ENCODE assay signal across 20 cellular contexts in genomic region chr22:24398409-24398808, GRCh38. TPM values are rescaled to one million over a fixed set of nuclear protein-coding genes. Genes with fewer than 3 reads are reported as not detected.
DNase-seq lines count a peak whose midpoint lies in the region; ATAC-seq and TF ChIP-seq lines count a peak whose summit lies in the region.
"Had no signal": no experiment of that assay in that cellular context is flagged by ENCODE, and none has a peak within 500 bp of the region (broad histone marks: within the 10 kb centered on the region; RNA-seq: fewer than 3 reads in every experiment).

No MANE protein-coding gene starts in this region.

- H3K4me3 ChIP-seq in HEK293 (ENCODE audit: low read depth, low read length) = no peak overlapping the region
- H3K4me3 ChIP-seq: body of pancreas, upper lobe of left lung had no signal

- H3K27ac Mint-ChIP-seq in activated T-cell treated with anti-CD3 and anti-CD28 coated beads, Interleukin-2, amount 50 U/mL, for 24 hours = peak overlapping the region; percentile 27
- H3K27ac Mint-ChIP-seq in activated CD8-positive, alpha-beta T cell treated with anti-CD3 and anti-CD28 coated beads, Interleukin-2, amount 10 ng/mL, durations not matched to agents 7 days and 5 days = peak overlapping the region; percentile 41
- peak overlapping the region; percentile 50 for H3K27ac Mint-ChIP-seq in progenitor cell of endocrine pancreas
- H3K27ac Mint-ChIP-seq in effector memory CD8-positive, alpha-beta T cell = peak overlapping the region in 1 of 2 donors; percentile 83
- H3K27ac Mint-ChIP-seq: CD4-positive, alpha-beta T cell; stimulated activated naive CD8-positive, alpha-beta T cell treated with anti-CD3 and anti-CD28 coated beads, Interleukin-15, Interleukin-2, amounts not matched to agents 100 ng/mL and 50 ng/mL, for 24 hours had no signal

- peaks cover 38% of the 10 kb centered on the region for H3K4me1 Mint-ChIP-seq in activated T-cell treated with anti-CD3 and anti-CD28 coated beads, Interleukin-2, amount 50 U/mL, for 24 hours (ENCODE audit: low read depth)
- H3K4me1 Mint-ChIP-seq in activated T-cell treated with anti-CD3 and anti-CD28 coated beads, Interleukin-2, amount 50 U/mL, for 4 hours (ENCODE audit: low read depth) = peaks cover 22% of the 10 kb centered on the region
- H3K4me1 Mint-ChIP-seq in activated CD8-positive, alpha-beta T cell treated with anti-CD3 and anti-CD28 coated beads, Interleukin-2, amount 10 ng/mL, durations not matched to agents 7 days and 5 days (ENCODE audit: low read depth) = peaks cover 50% of the 10 kb centered on the region
- H3K4me1 Mint-ChIP-seq in progenitor cell of endocrine pancreas (ENCODE audit: low read depth) = no peaks in the 10 kb centered on the region
- peaks cover 25 to 26% of the 10 kb centered on the region in 2 donors for H3K4me1 Mint-ChIP-seq in effector memory CD8-positive, alpha-beta T cell (ENCODE audit: low read depth in 2 of 2)

- H3K9me3 ChIP-seq in HEK293 (ENCODE audit: control insufficient read depth, insufficient read depth, low read depth, low read length) = no peaks in the 10 kb centered on the region
- H3K9me3 ChIP-seq: body of pancreas, neutrophil, upper lobe of left lung had no signal

- no peak for ATAC-seq in activated T-cell treated with anti-CD3 and anti-CD28 coated beads, Interleukin-2, amount 50 U/mL, for 4 hours
- no peak for ATAC-seq in activated CD8-positive, alpha-beta T cell treated with anti-CD3 and anti-CD28 coated beads, Interleukin-2, amount 10 ng/mL, durations not matched to agents 7 days and 5 days
- ATAC-seq in HG03025 (IDR thresholded peaks at IDR 0.05; ENCODE audit: low FRiP score, unreplicated experiment) = no peak
- ATAC-seq in effector memory CD8-positive, alpha-beta T cell (replicated peaks) = no peak
- ATAC-seq: body of pancreas, foreskin keratinocyte, HepG2 had no signal

- no peaks in the 10 kb centered on the region for H3K27me3 Mint-ChIP-seq in activated T-cell treated with anti-CD3 and anti-CD28 coated beads, Interleukin-2, amount 50 U/mL, for 24 hours
- no peaks in the 10 kb centered on the region for H3K27me3 Mint-ChIP-seq in activated T-cell treated with anti-CD3 and anti-CD28 coated beads, Interleukin-2, amount 50 U/mL, for 4 hours (ENCODE audit: low read depth)
- no peaks in the 10 kb centered on the region for H3K27me3 Mint-ChIP-seq in activated CD8-positive, alpha-beta T cell treated with anti-CD3 and anti-CD28 coated beads, Interleukin-2, amount 10 ng/mL, durations not matched to agents 7 days and 5 days (ENCODE audit: low read depth)
- no peaks in the 10 kb centered on the region for H3K27me3 Mint-ChIP-seq in progenitor cell of endocrine pancreas
- no peaks in the 10 kb centered on the region for H3K27me3 Mint-ChIP-seq in effector memory CD8-positive, alpha-beta T cell
- H3K27me3 Mint-ChIP-seq: CD4-positive, alpha-beta T cell; stimulated activated naive CD8-positive, alpha-beta T cell treated with anti-CD3 and anti-CD28 coated beads, Interleukin-15, Interleukin-2, amounts not matched to agents 100 ng/mL and 50 ng/mL, for 24 hours had no signal

- no peaks in the 10 kb centered on the region for H3K9me3 Mint-ChIP-seq in activated T-cell treated with anti-CD3 and anti-CD28 coated beads, Interleukin-2, amount 50 U/mL, for 24 hours
- no peaks in the 10 kb centered on the region for H3K9me3 Mint-ChIP-seq in activated T-cell treated with anti-CD3 and anti-CD28 coated beads, Interleukin-2, amount 50 U/mL, for 4 hours
- H3K9me3 Mint-ChIP-seq in activated CD8-positive, alpha-beta T cell treated with anti-CD3 and anti-CD28 coated beads, Interleukin-2, amount 10 ng/mL, durations not matched to agents 7 days and 5 days (ENCODE audit: insufficient read depth) = no peaks in the 10 kb centered on the region
- H3K9me3 Mint-ChIP-seq in progenitor cell of endocrine pancreas (ENCODE audit: low read depth) = no peaks in the 10 kb centered on the region
- H3K9me3 Mint-ChIP-seq in effector memory CD8-positive, alpha-beta T cell = no peaks in the 10 kb centered on the region
- H3K9me3 Mint-ChIP-seq: CD4-positive, alpha-beta T cell; stimulated activated naive CD8-positive, alpha-beta T cell treated with anti-CD3 and anti-CD28 coated beads, Interleukin-15, Interleukin-2, amounts not matched to agents 100 ng/mL and 50 ng/mL, for 24 hours had no signal

- POLR2A ChIA-PET in HEK293 (lab: Yijun Ruan, JAX) = no interaction called here
- POLR2A ChIA-PET in activated CD8-positive, alpha-beta T cell treated with anti-CD3 and anti-CD28 coated beads, Interleukin-2, amount 10 ng/mL, durations not matched to agents 7 days and 5 days (lab: Charles Lee) = no interaction called here

- H3K27ac ChIP-seq in HEK293 (ENCODE audit: extremely low read depth, low read depth, low read length) = no peak overlapping the region
- H3K27ac ChIP-seq: body of pancreas, foreskin keratinocyte, neutrophil had no signal

- H3K4me3 Mint-ChIP-seq in activated T-cell treated with anti-CD3 and anti-CD28 coated beads, Interleukin-2, amount 50 U/mL, for 24 hours = no peak overlapping the region
- no peak overlapping the region for H3K4me3 Mint-ChIP-seq in activated T-cell treated with anti-CD3 and anti-CD28 coated beads, Interleukin-2, amount 50 U/mL, for 4 hours
- H3K4me3 Mint-ChIP-seq in activated CD8-positive, alpha-beta T cell treated with anti-CD3 and anti-CD28 coated beads, Interleukin-2, amount 10 ng/mL, durations not matched to agents 7 days and 5 days = no peak overlapping the region
- H3K4me3 Mint-ChIP-seq in progenitor cell of endocrine pancreas (ENCODE audit: low read depth) = no peak overlapping the region
- H3K4me3 Mint-ChIP-seq in effector memory CD8-positive, alpha-beta T cell = no peak overlapping the region
- H3K4me3 Mint-ChIP-seq: CD4-positive, alpha-beta T cell; stimulated activated naive CD8-positive, alpha-beta T cell treated with anti-CD3 and anti-CD28 coated beads, Interleukin-15, Interleukin-2, amounts not matched to agents 100 ng/mL and 50 ng/mL, for 24 hours had no signal

- H3K4me1 ChIP-seq in HEK293 (ENCODE audit: control insufficient read depth, insufficient read depth, low read length) = peaks cover 12% of the 10 kb centered on the region

- TF ChIP-seq CTCF in HEK293 (tag by site-specific recombination; IDR thresholded peaks at IDR 0.05) = no peak
- no peak for TF ChIP-seq CTCF in progenitor cell of endocrine pancreas (IDR thresholded peaks at IDR 0.05; ENCODE audit: unreplicated experiment)

- DNase-seq in activated T-cell treated with anti-CD3 and anti-CD28 coated beads, Interleukin-2, amount 50 U/mL, for 24 hours = no peak
- DNase-seq in activated T-cell treated with anti-CD3 and anti-CD28 coated beads, Interleukin-2, amount 50 U/mL, for 4 hours = no peak
- no peak for DNase-seq in activated CD8-positive, alpha-beta T cell treated with anti-CD3 and anti-CD28 coated beads, Interleukin-2, amount 10 ng/mL, durations not matched to agents 7 days and 5 days
- DNase-seq in progenitor cell of endocrine pancreas (ENCODE audit: low spot score, unreplicated experiment) = no peak
- no peak for DNase-seq in middle frontal gyrus (ENCODE audit: extremely low spot score, low spot score)
- no peak for DNase-seq in effector memory CD8-positive, alpha-beta T cell
- DNase-seq: activated gamma-delta T cell treated with Interleukin-2 at 50 U/mL for 16 hours; body of pancreas; CD4-positive, alpha-beta T cell; cortex of kidney; foreskin keratinocyte; midbrain; NCI-H187 treated with DMSO at 0.1 percent for 48 hours; NCI-H446 treated with DMSO at 0.1 percent for 48 hours; upper lobe of left lung had no signal

- peaks cover 8 to 59% of the 10 kb centered on the region in 2 experiments; a peak in 2 of 3 replicates for H3K36me3 ChIP-seq in HEK293 (ENCODE audit: control insufficient read depth in 2 of 2, insufficient read depth in 1 of 2, low read length in 2 of 2)

- CTCF ChIA-PET in HEK293 (lab: Yijun Ruan, JAX) = interaction anchor here (0.5 to 1.6 kb wide), 4 partner anchors 12 to 129 kb away, joined by 3 to 4 read pairs (median 3); no protein-coding TSS in a partner anchor
- CTCF ChIA-PET in activated CD8-positive, alpha-beta T cell treated with anti-CD3 and anti-CD28 coated beads, Interleukin-2, amount 10 ng/mL, durations not matched to agents 7 days and 5 days (lab: Charles Lee) = interaction anchor here (1.0 to 1.9 kb wide), 2 partner anchors 8 to 26 kb away, joined by 3 to 6 read pairs; no protein-coding TSS in a partner anchor

- peaks cover 69% of the 10 kb centered on the region for H3K36me3 Mint-ChIP-seq in activated T-cell treated with anti-CD3 and anti-CD28 coated beads, Interleukin-2, amount 50 U/mL, for 24 hours (ENCODE audit: low read depth)
- peaks cover 22% of the 10 kb centered on the region for H3K36me3 Mint-ChIP-seq in activated T-cell treated with anti-CD3 and anti-CD28 coated beads, Interleukin-2, amount 50 U/mL, for 4 hours (ENCODE audit: insufficient read depth)
- peaks cover 41% of the 10 kb centered on the region for H3K36me3 Mint-ChIP-seq in activated CD8-positive, alpha-beta T cell treated with anti-CD3 and anti-CD28 coated beads, Interleukin-2, amount 10 ng/mL, durations not matched to agents 7 days and 5 days (ENCODE audit: low read depth)
- peaks cover 12% of the 10 kb centered on the region for H3K36me3 Mint-ChIP-seq in progenitor cell of endocrine pancreas (ENCODE audit: insufficient read depth)
- peaks cover 22% of the 10 kb centered on the region for H3K36me3 Mint-ChIP-seq in effector memory CD8-positive, alpha-beta T cell (ENCODE audit: insufficient read depth)

TF ChIP-seq in HEK293, 187 proteins besides CTCF, POLR2A, EP300 and RAD21:
- TF ChIP-seq GLIS1 (tag by site-specific recombination; IDR thresholded peaks at IDR 0.05) = 0 out of 2 replicates have a peak, but pooled peaks have one; percentile 10
- no peak for TF ChIP-seq ZNF19 (tag by site-specific recombination; IDR thresholded peaks at IDR 0.05; ENCODE audit: low read depth)

RNA-seq across cellular contexts. Expression of gene ADORA2A, which starts 29.0 kb away (rescaled TPM):
- total RNA-seq in activated T-cell treated with anti-CD3 and anti-CD28 coated beads, Interleukin-2, amount 50 U/mL, for 4 hours = 10 to 100 TPM; 44.6 to 57.1 (median 51.1) TPM
- total RNA-seq in activated CD8-positive, alpha-beta T cell treated with anti-CD3 and anti-CD28 coated beads, Interleukin-2, amount 10 ng/mL, durations not matched to agents 7 days and 5 days = 10 to 100 TPM; 20.3 to 20.4 TPM
- 5.2 and 6.4 TPM in 2 replicates for total RNA-seq in progenitor cell of endocrine pancreas
